ENCODE assay signal across 11 cellular contexts in genomic region chr5:155027993-155028629, GRCh38. TPM values are rescaled to one million over a fixed set of nuclear protein-coding genes. Genes with fewer than 3 reads are reported as not detected.
A peak's percentile ranks its signal among the peaks of the same experiment; 100 is the strongest.
DNase-seq lines count a peak whose midpoint lies in the region; TF ChIP-seq lines count a peak whose summit lies in the region.
"Had no signal": no experiment of that assay in that cellular context is flagged by ENCODE, and none has a peak within 500 bp of the region (broad histone marks: within the 10 kb centered on the region; RNA-seq: fewer than 3 reads in every experiment).

No MANE protein-coding gene starts in this region.

- no peak overlapping the region for H3K4me3 ChIP-seq in PC-9

- no peak overlapping the region for H3K4me2 ChIP-seq in PC-9

- H3K9me3 ChIP-seq in PC-9 (ENCODE audit: insufficient read depth, low read depth), result no peaks in the 10 kb centered on the region

- no peaks in the 10 kb centered on the region for H3K36me3 ChIP-seq in PC-9 (ENCODE audit: low read depth)

- no TSS peak for BruUV-seq in PC-9 (replicated peaks; lab: Mats Ljungman, UMichigan)

- H4K20me1 ChIP-seq in PC-9 (ENCODE audit: insufficient read depth), result no peaks in the 10 kb centered on the region

- POLR2A ChIA-PET in PC-9 (lab: Charles Lee; ENCODE audit: unreplicated experiment), result no interaction called here

- TF ChIP-seq CTCF in GM20000 (IDR thresholded peaks at IDR 0.05; ENCODE audit: extremely low read depth, missing control alignments), result peak; percentile 44
- peak; percentile 56; the same call in 1 of the 2 replicates for TF ChIP-seq CTCF in PC-9 (conservative IDR thresholded peaks at IDR 0.05)

- H3K4me1 ChIP-seq in PC-9 (replicated peaks; ENCODE audit: insufficient read depth), result no peaks in the 10 kb centered on the region
- H3K4me1 ChIP-seq: parathyroid adenoma had no signal

- H2AFZ ChIP-seq in PC-9, result no peak overlapping the region
- H2AFZ ChIP-seq: parathyroid adenoma had no signal

- H3K9me2 ChIP-seq in PC-9 (ENCODE audit: insufficient read depth), result no peaks in the 10 kb centered on the region

- no peak overlapping the region for H3K27ac ChIP-seq in PC-9
- H3K27ac ChIP-seq: parathyroid adenoma had no signal

- no peaks in the 10 kb centered on the region for H3K79me2 ChIP-seq in PC-9 (ENCODE audit: low read depth)
- H3K79me2 ChIP-seq: parathyroid adenoma had no signal

- H3F3A ChIP-seq in PC-9 (ENCODE audit: insufficient read depth, low read depth), result peaks cover 4% of the 10 kb centered on the region; the same call in 1 of the 2 replicates

- intact Hi-C loops in PC-9 (cut with micrococcal nuclease; ENCODE audit: unreplicated experiment), result loop anchor here (2.0 kb wide), 1 partner anchor 61 kb away; no protein-coding TSS in a partner anchor

- peaks cover 5% of the 10 kb centered on the region; the same call in 1 of the 2 replicates for H3K27me3 ChIP-seq in PC-9 (ENCODE audit: insufficient read depth, low read depth)

- DNase-seq in DMS53 (lab: John Stamatoyannopoulos, UW) (peak; percentile 78), GM20000 (ENCODE audit: low spot score) (no peak), PC-9 (no peak), glomerular visceral epithelial cell (ENCODE audit: extremely low spot score) (peak; percentile 16), NCI-H446 treated with DMSO at 0.1 percent for 48 hours (lab: John Stamatoyannopoulos, UW) (no peak), NCI-H1694 treated with DMSO at 0.1 percent for 48 hours (lab: John Stamatoyannopoulos, UW) (no peak), cerebellum (ENCODE audit: low spot score) (no peak)
- DNase-seq in activated CD4-positive, alpha-beta T cell treated with anti-CD3 and anti-CD28 coated beads, Interleukin-2, amount 50 U/mL, for 48 hours, result no peak
- DNase-seq: activated naive CD4-positive, alpha-beta T cell; GF-D8 had no signal

- CTCF ChIA-PET in PC-9 (lab: Charles Lee), result no interaction called here

RNA-seq across cellular contexts. Expression of gene KIF4B, which starts 14.6 kb away (rescaled TPM):
- 0.13 TPM in 1 of 2 replicates, not detected in the other for total RNA-seq in PC-9 (2021)
- total RNA-seq in cerebellum, result 0.18 TPM

Comparison
In these comparisons a context has a peak if more than half of its experiments do, and no peak if none do; other contexts are left out.
1. DNase-seq: peak in DMS53 (single experiment) and glomerular visceral epithelial cell (single experiment); none in GM20000 (single experiment), PC-9 (0 of 2), NCI-H446 treated with DMSO at 0.1 percent for 48 hours (single experiment), NCI-H1694 treated with DMSO at 0.1 percent for 48 hours (single experiment), cerebellum (single experiment) and activated CD4-positive, alpha-beta T cell treated with anti-CD3 and anti-CD28 coated beads, Interleukin-2, amount 50 U/mL, for 48 hours (0 of 2).